ENCODE assay signal across 10 cellular contexts in the genomic region with DNA sequence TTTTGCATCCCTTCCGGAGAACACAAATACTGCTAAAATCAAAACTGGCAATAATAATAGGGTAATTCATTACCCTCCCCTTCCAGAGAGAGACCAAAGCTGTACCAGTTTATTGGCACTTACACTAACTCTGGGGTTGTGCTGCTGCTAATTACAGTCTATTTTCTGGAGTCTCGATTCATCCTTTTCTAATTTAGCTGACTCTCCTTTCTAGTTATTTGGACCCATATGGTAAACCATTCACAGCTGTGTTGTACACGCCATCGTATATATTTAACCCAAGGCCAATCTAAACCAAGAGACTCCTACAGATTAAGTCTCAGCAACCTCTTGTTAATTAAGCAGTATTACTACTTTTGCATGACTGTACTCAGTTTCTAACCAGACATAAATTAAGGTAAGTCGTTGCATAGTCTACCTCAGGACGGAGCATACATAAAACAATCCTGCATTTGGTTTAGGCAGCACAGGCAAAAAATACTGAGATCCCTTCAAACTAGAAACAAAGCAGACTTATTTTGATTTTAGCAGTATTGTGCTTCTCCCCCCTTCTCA. TPM values are rescaled to one million over a fixed set of nuclear protein-coding genes. Genes with fewer than 3 reads are reported as not detected.
DNase-seq lines count a peak whose midpoint lies in the region; ATAC-seq and TF ChIP-seq lines count a peak whose summit lies in the region.
"Had no signal": no experiment of that assay in that cellular context is flagged by ENCODE, and none has a peak within 500 bp of the region (broad histone marks: within the 10 kb centered on the region; RNA-seq: fewer than 3 reads in every experiment).

No MANE protein-coding gene starts in this region.

- TF ChIP-seq CTCF in body of pancreas (IDR thresholded peaks at IDR 0.05): no peak
- no peak for TF ChIP-seq CTCF in type B pancreatic cell (conservative IDR thresholded peaks at IDR 0.05)

- H3K27me3 ChIP-seq in body of pancreas (no peaks in the 10 kb centered on the region), muscle layer of colon (ENCODE audit: control insufficient read depth in 1 of 2, insufficient read depth in 2 of 2, low read length in 2 of 2) (no peaks in the 10 kb centered on the region)

- H3K9me3 ChIP-seq in body of pancreas (no peaks in the 10 kb centered on the region), muscle layer of colon (ENCODE audit: low read length) (no peaks in the 10 kb centered on the region)

- TF ChIP-seq POLR2A in body of pancreas (IDR thresholded peaks at IDR 0.05): no peak

- H3K27ac Mint-ChIP-seq in type B pancreatic cell: peak overlapping the region; percentile 90

- H3K36me3 Mint-ChIP-seq in type B pancreatic cell: peaks cover 49% of the 10 kb centered on the region

- no peaks in the 10 kb centered on the region for H3K9me3 Mint-ChIP-seq in type B pancreatic cell

- H3K4me1 ChIP-seq in body of pancreas (peaks cover 69% of the 10 kb centered on the region), muscle layer of colon (ENCODE audit: insufficient read depth, low read length) (peaks cover 46% of the 10 kb centered on the region)

- H3K4me1 Mint-ChIP-seq in type B pancreatic cell (ENCODE audit: unreplicated experiment): peaks cover 64% of the 10 kb centered on the region

- peak overlapping the region; percentile 5 for H3K9ac ChIP-seq in muscle layer of colon (ENCODE audit: low read length)

- H3K36me3 ChIP-seq in body of pancreas (replicated peaks in 1 of 2; ENCODE audit: insufficient read depth in 1 of 2, low read depth in 2 of 2) (peaks cover 0 to 4% of the 10 kb centered on the region in 2 donors), muscle layer of colon (ENCODE audit: insufficient read depth, low read length) (peaks cover 23% of the 10 kb centered on the region)

- peak; percentile 54 for DNase-seq in NCI-H2171 treated with DMSO at 0.1 percent for 48 hours (lab: John Stamatoyannopoulos, UW)
- DNase-seq in NCI-H2171 (lab: John Stamatoyannopoulos, UW): no peak
- no peak for DNase-seq in body of pancreas
- DNase-seq in type B pancreatic cell (ENCODE audit: extremely low spot score, unreplicated experiment): no peak
- DNase-seq in posterior vena cava (ENCODE audit: low spot score): no peak
- no peak for DNase-seq in NCI-H128 (lab: John Stamatoyannopoulos, UW; ENCODE audit: unreplicated experiment)
- DNase-seq: activated CD4-positive, alpha-beta T cell treated with anti-CD3 and anti-CD28 coated beads, Interleukin-2, amount 50 U/mL, for 48 hours; stimulated activated CD4-positive, alpha-beta T cell treated with anti-CD3 and anti-CD28 coated beads, Interleukin-15, amount 100 ng/mL, for 24 hours had no signal

- WGBS in body of pancreas, 2 donors: 76% methylated on average over 6 of the region's 6 CpGs

- H3K4me3 Mint-ChIP-seq in type B pancreatic cell: peak overlapping the region; percentile 72

- peak overlapping the region; percentile 35 to 81 (median 56) for H3K27ac ChIP-seq in body of pancreas
- no peak overlapping the region for H3K27ac ChIP-seq in muscle layer of colon (ENCODE audit: low read depth, low read length)

- intact Hi-C loops in body of pancreas (cut with DNase I) (no loop called here), posterior vena cava (cut with DNase I) (no loop called here)

- no peak overlapping the region for H3K4me3 ChIP-seq in body of pancreas
- no peak overlapping the region for H3K4me3 ChIP-seq in muscle layer of colon (ENCODE audit: low read depth in 1 of 2, low read length in 2 of 2)

- ATAC-seq in body of pancreas: no peak
- no peak for ATAC-seq in HG03442 (IDR thresholded peaks at IDR 0.05; ENCODE audit: unreplicated experiment)

- no peaks in the 10 kb centered on the region for H3K27me3 Mint-ChIP-seq in type B pancreatic cell

RNA-seq across cellular contexts. Expression of gene ANXA2, which starts 22.5 kb away (rescaled TPM):
- total RNA-seq in body of pancreas (100 to 1,000 TPM; 265 to 341 TPM), type B pancreatic cell (ENCODE audit: low replicate concordance) (493 and 1,531 TPM in 2 replicates), posterior vena cava (1,000 to 10,000 TPM in 1 of 2 donors, 100 to 1,000 TPM in 1; 815 to 1,045 TPM)
